In genomic region chr22:46635756-46636155, GRCh38 we compare ENCODE assay signal across 1 cellular context.
TF ChIP-seq lines count a peak whose summit lies in the region.

No MANE protein-coding gene starts in this region.

TF ChIP-seq in GM12878, 131 proteins besides CTCF, POLR2A, EP300 and RAD21 (continued from another document):
- no peak for TF ChIP-seq E2F8 (IDR thresholded peaks at IDR 0.05; ENCODE audit: low read depth, partially characterized antibody)
- TF ChIP-seq ZNF207 (IDR thresholded peaks at IDR 0.05; ENCODE audit: borderline replicate concordance): no peak
- no peak for TF ChIP-seq SIX5 (IDR thresholded peaks at IDR 0.05; ENCODE audit: low read depth, low read length, severe bottlenecking)
- TF ChIP-seq TCF3 (IDR thresholded peaks at IDR 0.05; ENCODE audit: borderline replicate concordance, insufficient read depth, low read depth, low read length): no peak
- no peak for TF ChIP-seq NR2F1 (conservative IDR thresholded peaks at IDR 0.05)
